In genomic region chr10:114541081-114541833, GRCh38 we compare ENCODE assay signal across 8 cellular contexts.
A peak's percentile ranks its signal among the peaks of the same experiment; 100 is the strongest.
DNase-seq lines count a peak whose midpoint lies in the region; ATAC-seq and TF ChIP-seq lines count a peak whose summit lies in the region.

No MANE protein-coding gene starts in this region.

- H3K4me3 Mint-ChIP-seq in glutamatergic neuron (ENCODE audit: unreplicated experiment) = no peak overlapping the region

- ATAC-seq in HG03521 (IDR thresholded peaks at IDR 0.05; ENCODE audit: unreplicated experiment) = peak; percentile 38
- ATAC-seq in HG03565 (IDR thresholded peaks at IDR 0.05; ENCODE audit: unreplicated experiment) = no peak

- TF ChIP-seq CTCF in foreskin fibroblast (IDR thresholded peaks at IDR 0.05; ENCODE audit: low read depth, low read length) (no peak), glutamatergic neuron (IDR thresholded peaks at IDR 0.05; ENCODE audit: partially characterized antibody, unreplicated experiment) (no peak)

- H3K36me3 Mint-ChIP-seq in glutamatergic neuron (ENCODE audit: unreplicated experiment) = no peaks in the 10 kb centered on the region

- peak; percentile 73 for DNase-seq in activated T-cell treated with anti-CD3 and anti-CD28 coated beads, Interleukin-2, amount 50 U/mL, for 1 hour
- DNase-seq in foreskin fibroblast = peak; percentile 59 to 89
- peak; percentile 41 to 63 (median 55) for DNase-seq in stimulated activated CD4-positive, alpha-beta T cell treated with anti-CD3 and anti-CD28 coated beads, TNF-alpha, amount 100 ng/mL, for 24 hours (ENCODE audit: low read depth in 3 of 3)
- DNase-seq in cortex of kidney (lab: John Stamatoyannopoulos, UW) = no peak
- DNase-seq in SKM-1 treated with dmso at 0.1 percent for 144 hours (lab: John Stamatoyannopoulos, UW; ENCODE audit: unreplicated experiment) = no peak
- no peak for DNase-seq in glutamatergic neuron

- no peak overlapping the region for H3K4me3 ChIP-seq in foreskin fibroblast (ENCODE audit: low read depth in 1 of 2, low read length in 2 of 2)

- no peak overlapping the region for H3K27ac Mint-ChIP-seq in glutamatergic neuron (ENCODE audit: unreplicated experiment)

- no peaks in the 10 kb centered on the region for H3K9me3 Mint-ChIP-seq in glutamatergic neuron (ENCODE audit: unreplicated experiment)

- no peaks in the 10 kb centered on the region for H3K4me1 Mint-ChIP-seq in glutamatergic neuron (ENCODE audit: low read depth, unreplicated experiment)

- H3K27me3 Mint-ChIP-seq in glutamatergic neuron (ENCODE audit: unreplicated experiment) = no peaks in the 10 kb centered on the region

Comparison
In these comparisons a context has a peak if more than half of its experiments do, and no peak if none do; other contexts are left out.
1. DNase-seq: peak in activated T-cell treated with anti-CD3 and anti-CD28 coated beads, Interleukin-2, amount 50 U/mL, for 1 hour (single experiment), foreskin fibroblast (2 of 2) and stimulated activated CD4-positive, alpha-beta T cell treated with anti-CD3 and anti-CD28 coated beads, TNF-alpha, amount 100 ng/mL, for 24 hours (3 of 3); none in cortex of kidney (single experiment), SKM-1 treated with dmso at 0.1 percent for 144 hours (single experiment) and glutamatergic neuron (single experiment).